In the genomic region with DNA sequence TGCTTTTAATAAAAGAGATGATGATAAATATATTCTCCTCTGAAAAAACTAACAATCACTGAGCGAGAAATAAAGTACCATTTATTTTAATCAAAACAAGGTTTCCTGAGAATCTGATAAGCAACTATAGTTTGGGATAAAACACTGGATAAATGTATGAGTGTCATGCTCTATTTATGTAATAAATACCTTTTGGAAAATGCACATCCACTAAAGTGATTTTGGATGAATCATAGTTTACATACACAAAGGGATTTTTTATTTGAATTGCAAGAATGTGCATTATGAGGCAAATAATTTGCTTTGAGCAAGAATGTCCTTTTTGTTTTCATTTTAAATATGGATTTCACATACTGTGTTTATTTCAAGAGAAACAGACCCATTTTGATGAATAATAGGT, we compare ENCODE assay signal across 23 cellular contexts.
"Had no signal": no experiment of that assay in that cellular context is flagged by ENCODE, and none has a peak within 500 bp of the region (broad histone marks: within the 10 kb centered on the region; RNA-seq: fewer than 3 reads in every experiment).

No MANE protein-coding gene starts in this region.

- H3K9ac ChIP-seq: KMS-11 had no signal

- H3K36me3 ChIP-seq: SJCRH30 had no signal

- DNase-seq: Kasumi-1, MM.1S, NCI-H1092 treated with DMSO at 0.1 percent for 48 hours, NCI-H1436, NCI-H187, NCI-H2029, NCI-H2081 treated with DMSO at 0.1 percent for 48 hours, NCI-H2171, NCI-H226, NCI-H446, NCI-H510A, NCI-H524 treated with DMSO at 0.1 percent for 48 hours, NCI-H69, NCI-H774, SHP77 treated with DMSO at 0.1 percent for 48 hours, SJCRH30, SW 1271, T-cell had no signal

- ATAC-seq: HepG2, K562, Panc1, T-cell had no signal

- H3K4me2 ChIP-seq: KMS-11 had no signal

- H3K4me3 ChIP-seq: K562, SJCRH30 had no signal

- H3K27me3 ChIP-seq: SJCRH30 had no signal

- FAIRE-seq: HepG2, K562 had no signal

- H3K9me3 ChIP-seq: SJCRH30 had no signal

- H3K27ac ChIP-seq: KMS-11, RWPE1, SJCRH30 had no signal
